In the genomic region with DNA sequence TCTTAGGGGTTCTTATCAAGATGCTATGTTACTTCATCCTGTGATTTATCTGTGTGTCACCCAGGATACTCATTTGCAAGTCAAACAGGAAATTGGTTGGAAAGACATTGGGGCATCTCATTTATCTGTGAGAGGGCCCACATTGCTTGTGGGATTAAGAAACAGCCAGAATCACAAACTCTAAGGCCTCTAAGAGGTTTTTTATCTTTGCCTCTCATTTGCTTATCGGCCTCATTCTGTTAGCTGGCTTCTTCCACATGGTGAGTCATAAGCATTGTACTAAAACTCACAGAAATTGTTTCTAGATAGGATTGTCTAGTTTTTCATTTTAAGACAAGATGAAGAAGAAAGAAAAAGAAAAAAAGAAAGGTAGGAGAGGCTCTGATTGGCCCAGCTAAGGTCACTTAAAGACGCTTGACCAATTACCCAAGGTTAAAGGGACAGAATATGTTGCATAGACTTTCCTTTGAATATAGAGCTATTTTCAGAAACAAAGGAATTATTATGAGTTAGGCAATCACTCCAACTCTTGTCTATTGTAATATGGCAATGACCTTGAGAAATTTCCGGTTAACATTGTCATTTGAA, we compare ENCODE assay signal across 13 cellular contexts.
DNase-seq lines count a peak whose midpoint lies in the region; ATAC-seq and TF ChIP-seq lines count a peak whose summit lies in the region.
"Had no signal": no experiment of that assay in that cellular context is flagged by ENCODE, and none has a peak within 500 bp of the region (broad histone marks: within the 10 kb centered on the region; RNA-seq: fewer than 3 reads in every experiment).

No MANE protein-coding gene starts in this region.

- H3K36me3 Mint-ChIP-seq in Caco-2 (ENCODE audit: insufficient read depth, unreplicated experiment) (no peaks in the 10 kb centered on the region), mesothelial cell of epicardium (no peaks in the 10 kb centered on the region)

- H3K79me2 ChIP-seq in mammary epithelial cell (ENCODE audit: insufficient read depth, low read length), result no peaks in the 10 kb centered on the region

- no peak for ATAC-seq in HG03442 (IDR thresholded peaks at IDR 0.05; ENCODE audit: unreplicated experiment)

- no peaks in the 10 kb centered on the region for H4K20me1 ChIP-seq in mammary epithelial cell (ENCODE audit: insufficient read depth, low read length)

- H3K4me1 Mint-ChIP-seq in Caco-2 (ENCODE audit: low read depth, unreplicated experiment) (peaks cover 21% of the 10 kb centered on the region), mesothelial cell of epicardium (peaks cover 25% of the 10 kb centered on the region)
- H3K4me1 Mint-ChIP-seq: central memory CD8-positive, alpha-beta T cell had no signal

- no peaks in the 10 kb centered on the region for H3K27me3 Mint-ChIP-seq in Caco-2 (ENCODE audit: insufficient read depth, unreplicated experiment)
- H3K27me3 Mint-ChIP-seq in mesothelial cell of epicardium (ENCODE audit: low read depth), result no peaks in the 10 kb centered on the region
- H3K27me3 Mint-ChIP-seq: CD4-positive, alpha-beta T cell; central memory CD8-positive, alpha-beta T cell; stimulated activated naive CD8-positive, alpha-beta T cell treated with anti-CD3 and anti-CD28 coated beads, Interleukin-15, Interleukin-2, amounts not matched to agents 100 ng/mL and 50 ng/mL, for 24 hours had no signal

- H3K9ac ChIP-seq in mammary epithelial cell (ENCODE audit: insufficient read depth, low read length), result no peak overlapping the region

- dilution Hi-C loops in mammary epithelial cell (cut with HindIII; ENCODE audit: low sequenced_read_pairs), result no loop called here

- peak overlapping the region; percentile 8 for H3K27ac ChIP-seq in mammary epithelial cell (ENCODE audit: insufficient read depth, low read depth, low read length)

- H3K27ac Mint-ChIP-seq in Caco-2 (ENCODE audit: unreplicated experiment) (peak overlapping the region; percentile 45), mesothelial cell of epicardium (peak overlapping the region; percentile 75)
- H3K27ac Mint-ChIP-seq: CD4-positive, alpha-beta T cell; stimulated activated naive CD8-positive, alpha-beta T cell treated with anti-CD3 and anti-CD28 coated beads, Interleukin-15, Interleukin-2, amounts not matched to agents 100 ng/mL and 50 ng/mL, for 24 hours had no signal

- BruUV-seq in Caco-2 (replicated peaks; lab: Mats Ljungman, UMichigan) (no TSS peak), mammary epithelial cell (replicated peaks; lab: Mats Ljungman, UMichigan) (no TSS peak)

- H3K9me3 ChIP-seq in Caco-2 (no peaks in the 10 kb centered on the region; the same call in 1 of the 2 replicates), mammary epithelial cell (replicated peaks; ENCODE audit: insufficient read depth, low read length) (no peaks in the 10 kb centered on the region)

- no peak overlapping the region for H3K4me3 ChIP-seq in Caco-2 (ENCODE audit: low read depth, low read length)
- H3K4me3 ChIP-seq in mammary epithelial cell (replicated peaks in 1 of 3; ENCODE audit: insufficient read depth in 1 of 3, low read depth in 2 of 3, low read length in 3 of 3), result no peak overlapping the region

- H3K27me3 ChIP-seq in Caco-2 (replicated peaks; ENCODE audit: control insufficient read depth, insufficient read depth, low read length) (no peaks in the 10 kb centered on the region), mammary epithelial cell (ENCODE audit: insufficient read depth, low read length) (no peaks in the 10 kb centered on the region)

- TF ChIP-seq CTCF in Caco-2 (IDR thresholded peaks at IDR 0.05; ENCODE audit: insufficient read depth in 1 of 2, low read depth in 1 of 2, low read length in 1 of 2, severe bottlenecking in 1 of 2, unreplicated experiment in 1 of 2), result no peak
- TF ChIP-seq CTCF in mammary epithelial cell (conservative IDR thresholded peaks at IDR 0.05 in 1 of 2, IDR thresholded peaks at IDR 0.05 in 1 of 2; ENCODE audit: extremely low read depth in 1 of 2, insufficient read depth in 1 of 2, low read depth in 1 of 2, low read length in 2 of 2), result no peak
- no peak for TF ChIP-seq CTCF in mesothelial cell of epicardium (IDR thresholded peaks at IDR 0.05; ENCODE audit: unreplicated experiment)

- POLR2A ChIA-PET in Caco-2 (lab: Charles Lee), result no interaction called here

- no peaks in the 10 kb centered on the region for H3K9me3 Mint-ChIP-seq in Caco-2 (ENCODE audit: unreplicated experiment)
- no peaks in the 10 kb centered on the region for H3K9me3 Mint-ChIP-seq in mesothelial cell of epicardium

- H2AFZ ChIP-seq in mammary epithelial cell (ENCODE audit: low read depth, low read length), result no peak overlapping the region

- H3K4me1 ChIP-seq in Caco-2 (peaks cover 35% of the 10 kb centered on the region), mammary epithelial cell (ENCODE audit: insufficient read depth, low read length) (peaks cover 17% of the 10 kb centered on the region)

- intact Hi-C loops in Caco-2 (cut with micrococcal nuclease; ENCODE audit: unreplicated experiment) (loop anchor here (1.0 to 2.0 kb wide), 2 partner anchors 18 to 33 kb away; no protein-coding TSS in a partner anchor), mammary epithelial cell (cut with micrococcal nuclease) (no loop called here)

- no peaks in the 10 kb centered on the region for H3K36me3 ChIP-seq in Caco-2 (ENCODE audit: control insufficient read depth, insufficient read depth, low read length)
- H3K36me3 ChIP-seq in mammary epithelial cell (ENCODE audit: insufficient read depth, low read length), result no peaks in the 10 kb centered on the region

- DNase-seq in Caco-2 (peak; percentile 32 to 53), M059J (ENCODE audit: low read depth) (peak; percentile 83), mammary epithelial cell (peak; percentile 37), mesothelial cell of epicardium (ENCODE audit: low spot score in 2 of 2, unreplicated experiment in 2 of 2) (no peak), dedifferentiated amniotic fluid mesenchymal stem cell (ENCODE audit: extremely low spot score) (no peak), midbrain (lab: John Stamatoyannopoulos, UW) (no peak)
- DNase-seq in central memory CD4-positive, alpha-beta T cell, result no peak
- DNase-seq: activated CD8-positive, alpha-beta memory T cell treated with anti-CD3 and anti-CD28 coated beads, Interleukin-2, amount 50 U/mL, for 48 hours; CD4-positive, alpha-beta T cell; NCI-H510A treated with DMSO at 0.1 percent for 48 hours had no signal

- in situ Hi-C loops in mammary epithelial cell (cut with MboI; ENCODE audit: low sequenced_read_pairs in 2 of 2), result no loop called here

- peak overlapping the region; percentile 18 for H3K4me2 ChIP-seq in mammary epithelial cell (ENCODE audit: insufficient read depth, low read depth, low read length)

- no peak overlapping the region for H3K4me3 Mint-ChIP-seq in Caco-2 (ENCODE audit: unreplicated experiment)
- H3K4me3 Mint-ChIP-seq in mesothelial cell of epicardium, result no peak overlapping the region
- H3K4me3 Mint-ChIP-seq: CD4-positive, alpha-beta T cell; central memory CD8-positive, alpha-beta T cell; stimulated activated naive CD8-positive, alpha-beta T cell treated with anti-CD3 and anti-CD28 coated beads, Interleukin-15, Interleukin-2, amounts not matched to agents 100 ng/mL and 50 ng/mL, for 24 hours had no signal

- WGBS in mammary epithelial cell (ENCODE audit: low coverage, missing lambda C conversion rate), result 81% methylated on average over 3 of the region's 3 CpGs

- CTCF ChIA-PET in Caco-2 (lab: Charles Lee) (interaction anchor here (1.0 kb wide), 1 partner anchor 9 kb away, joined by 3 read pairs; no protein-coding TSS in a partner anchor), mammary epithelial cell (lab: Charles Lee; ENCODE audit: low non-redundant PET) (no interaction called here)

Comparison
In these comparisons a context has a peak if more than half of its experiments do, and no peak if none do; other contexts are left out.
1. DNase-seq: peak in Caco-2 (2 of 2), M059J (single experiment) and mammary epithelial cell (single experiment); none in mesothelial cell of epicardium (0 of 2), dedifferentiated amniotic fluid mesenchymal stem cell (single experiment), midbrain (single experiment) and central memory CD4-positive, alpha-beta T cell (single experiment).